Comparison of ENCODE assay signal across 10 cellular contexts in the genomic region with DNA sequence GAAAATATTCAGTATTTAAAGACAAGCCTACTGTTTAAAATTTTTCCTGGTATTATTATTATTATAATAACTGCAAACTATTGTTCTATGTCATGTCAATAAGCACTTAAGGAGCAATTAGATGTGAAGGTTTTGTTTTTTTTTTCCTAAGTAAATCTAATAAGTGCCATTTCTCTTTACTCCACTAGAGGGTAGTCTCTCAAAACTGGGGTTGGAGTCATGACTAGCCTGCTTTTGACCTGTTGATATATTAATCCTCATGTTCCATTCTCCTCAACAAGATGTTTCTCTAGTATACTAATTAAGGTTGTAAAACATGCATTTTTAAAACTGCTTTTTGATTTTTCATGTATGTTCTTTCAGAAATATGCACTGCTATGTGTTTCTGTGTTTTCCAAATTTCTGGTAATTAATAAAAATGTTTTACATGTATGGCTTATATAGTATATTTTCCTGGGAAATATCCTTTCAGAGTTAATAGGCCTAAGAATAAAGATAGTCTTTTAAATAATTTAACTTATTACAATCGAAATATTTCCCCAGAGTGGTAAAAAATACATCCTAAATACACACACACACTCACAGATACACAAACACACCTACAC. TPM values are rescaled to one million over a fixed set of nuclear protein-coding genes. Genes with fewer than 3 reads are reported as not detected.
DNase-seq lines count a peak whose midpoint lies in the region; ATAC-seq, FAIRE-seq and TF ChIP-seq lines count a peak whose summit lies in the region.
"Had no signal": no experiment of that assay in that cellular context is flagged by ENCODE, and none has a peak within 500 bp of the region (broad histone marks: within the 10 kb centered on the region; RNA-seq: fewer than 3 reads in every experiment).

No MANE protein-coding gene starts in this region.

- no peak overlapping the region for H2AFZ ChIP-seq in PC-3 (ENCODE audit: low read length)

- no peak for FAIRE-seq in HTR-8/SVneo (lab: Jason Lieb, UNC)

- H3K4me2 ChIP-seq in PC-3 (ENCODE audit: low read length) = no peak overlapping the region

- H3K27ac ChIP-seq in PC-3 (ENCODE audit: low read length) (no peak overlapping the region), coronary artery (no peak overlapping the region)
- H3K27ac ChIP-seq: neutrophil had no signal

- H3K27ac Mint-ChIP-seq in CD14-positive monocyte (no peak overlapping the region), memory B cell (no peak overlapping the region)
- H3K27ac Mint-ChIP-seq: IgD-negative memory B cell had no signal

- no peaks in the 10 kb centered on the region for H3K9me3 ChIP-seq in PC-3 (ENCODE audit: low read length)
- H3K9me3 ChIP-seq: neutrophil had no signal

- no peaks in the 10 kb centered on the region for H3K27me3 ChIP-seq in PC-3 (ENCODE audit: low read length)
- H3K27me3 ChIP-seq: neutrophil had no signal

- H3K9me2 ChIP-seq in PC-3 (replicated peaks; ENCODE audit: low read length) = no peaks in the 10 kb centered on the region

- no TSS peak for BruUV-seq in PC-3 (replicated peaks; lab: Mats Ljungman, UMichigan)

- intact Hi-C loops in CD14-positive monocyte (cut with micrococcal nuclease) (no loop called here), PC-3 (cut with micrococcal nuclease) (loop anchor here (1.0 to 10.0 kb wide), 6 partner anchors 227 to 1085 kb away; partner anchors contain the start of gene IMMP2L), lower leg skin (cut with DNase I; ENCODE audit: low total_unique reads) (no loop called here)

- peak; percentile 47 for ATAC-seq in GM18868 (IDR thresholded peaks at IDR 0.05; ENCODE audit: unreplicated experiment)
- ATAC-seq in PC-3 = no peak
- peak; percentile 54 for ATAC-seq in memory B cell (ENCODE audit: low read depth)
- no peak for ATAC-seq in GM19455 (IDR thresholded peaks at IDR 0.05; ENCODE audit: unreplicated experiment)

- H3K4me3 ChIP-seq in PC-3 (ENCODE audit: low read length) (no peak overlapping the region), coronary artery (no peak overlapping the region), lower leg skin (ENCODE audit: low read depth, poor library complexity, severe bottlenecking) (no peak overlapping the region)

- 41 to 53% methylated on average over 1 of the region's 1 CpG for WGBS in lower leg skin, 2 donors

- no peak overlapping the region for H3K9ac ChIP-seq in PC-3 (ENCODE audit: low read length)

- peaks cover 12% of the 10 kb centered on the region for H3K4me1 ChIP-seq in PC-3 (ENCODE audit: insufficient read depth, low read length)

- H3K36me3 Mint-ChIP-seq in CD14-positive monocyte = no peaks in the 10 kb centered on the region
- no peaks in the 10 kb centered on the region for H3K36me3 Mint-ChIP-seq in memory B cell

- TF ChIP-seq CTCF in CD14-positive monocyte (IDR thresholded peaks at IDR 0.05) = peak; percentile 80
- peak; percentile 72 for TF ChIP-seq CTCF in PC-3 (conservative IDR thresholded peaks at IDR 0.05; ENCODE audit: low read depth, low read length)
- TF ChIP-seq CTCF in coronary artery (IDR thresholded peaks at IDR 0.05) = peak; percentile 62
- no peak for TF ChIP-seq CTCF in lower leg skin (IDR thresholded peaks at IDR 0.05)

- DNase-seq in CD14-positive monocyte (ENCODE audit: low spot score) (no peak), HTR-8/SVneo (ENCODE audit: insufficient read length, low spot score) (peak; percentile 4), PC-3 (peak; percentile 65), coronary artery (ENCODE audit: low spot score) (no peak), memory B cell (ENCODE audit: low spot score in 2 of 2) (peak in 1 of 2 donors; percentile 4), lower leg skin (ENCODE audit: low spot score in 2 of 2) (no peak)

- CTCF ChIA-PET in PC-3 (lab: Charles Lee) = no interaction called here

- H3K4me3 Mint-ChIP-seq in CD14-positive monocyte (no peak overlapping the region), memory B cell (no peak overlapping the region)
- H3K4me3 Mint-ChIP-seq: IgD-negative memory B cell had no signal

- no peaks in the 10 kb centered on the region for H3F3A ChIP-seq in PC-3 (ENCODE audit: low read length, unreplicated experiment)

- no peak for TF ChIP-seq POLR2A in lower leg skin (IDR thresholded peaks at IDR 0.05)

- H3K36me3 ChIP-seq in PC-3 (ENCODE audit: low read depth, low read length) = no peaks in the 10 kb centered on the region
- H3K36me3 ChIP-seq: neutrophil had no signal

- H3K27me3 Mint-ChIP-seq in CD14-positive monocyte (ENCODE audit: low read depth in 3 of 3) (no peaks in the 10 kb centered on the region), memory B cell (no peaks in the 10 kb centered on the region)
- H3K27me3 Mint-ChIP-seq: IgD-negative memory B cell had no signal

- peaks cover 0 to 3% (median 0%) of the 10 kb centered on the region in 7 donors for H3K9me3 Mint-ChIP-seq in CD14-positive monocyte
- H3K9me3 Mint-ChIP-seq in memory B cell = no peaks in the 10 kb centered on the region

- H3K79me2 ChIP-seq in PC-3 (ENCODE audit: low read length) = no peaks in the 10 kb centered on the region

- H3K4me1 Mint-ChIP-seq in CD14-positive monocyte = no peaks in the 10 kb centered on the region
- H3K4me1 Mint-ChIP-seq in memory B cell = peaks cover 5% of the 10 kb centered on the region
- H3K4me1 Mint-ChIP-seq: IgD-negative memory B cell had no signal

- H4K20me1 ChIP-seq in PC-3 (ENCODE audit: low read length) = no peaks in the 10 kb centered on the region

- POLR2A ChIA-PET in PC-3 (lab: Charles Lee; ENCODE audit: unreplicated experiment) = no interaction called here

RNA-seq across cellular contexts. Expression of gene LRRN3, which starts 1.0 kb away (rescaled TPM):
- under 1 TPM; 0.12 to 0.22 TPM for polyA plus RNA-seq in CD14-positive monocyte
- not detected in 2 replicates for total RNA-seq in PC-3 (2014; rRNA removed)
- under 1 TPM in 1 of 4 donors, not detected in 3; 0.16 TPM for total RNA-seq in lower leg skin

Comparison
In these comparisons a context has a peak if more than half of its experiments do, and no peak if none do; other contexts are left out.
1. DNase-seq: peak in HTR-8/SVneo (single experiment) and PC-3 (single experiment); none in CD14-positive monocyte (single experiment), coronary artery (single experiment) and lower leg skin (0 of 2).
2. CTCF ChIP-seq: peak in CD14-positive monocyte (single experiment), PC-3 (single experiment) and coronary artery (single experiment); none in lower leg skin (0 of 3).
3. ATAC-seq: peak in GM18868 (single experiment) and memory B cell (single experiment); none in PC-3 (single experiment) and GM19455 (single experiment).